Comparison of ENCODE assay signal across 25 cellular contexts in the genomic region with DNA sequence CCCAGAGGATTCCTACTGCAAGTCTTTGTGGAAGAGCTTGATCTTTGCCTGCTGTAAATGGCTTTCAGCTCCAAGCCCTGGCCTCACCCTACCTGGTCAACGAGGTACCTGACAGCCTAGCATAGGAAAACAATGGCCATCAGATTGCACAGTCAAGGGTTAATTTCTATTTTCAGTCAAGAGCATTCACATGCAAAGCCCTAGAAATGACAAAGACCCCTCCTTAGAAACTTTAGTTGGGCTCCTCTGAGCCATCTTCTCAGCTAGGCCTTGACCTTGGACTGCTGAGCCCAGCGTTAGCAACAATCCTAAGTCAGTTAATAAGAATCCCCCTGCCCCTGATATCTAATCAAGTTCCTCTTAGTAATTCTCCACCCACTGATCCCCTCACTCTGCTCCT.
"Had no signal": no experiment of that assay in that cellular context is flagged by ENCODE, and none has a peak within 500 bp of the region (broad histone marks: within the 10 kb centered on the region; RNA-seq: fewer than 3 reads in every experiment).

No MANE protein-coding gene starts in this region.

- H3K36me3 ChIP-seq: ovary, thoracic aorta had no signal

- DNase-seq: activated CD4-positive, alpha-beta T cell treated with anti-CD3 and anti-CD28 coated beads for 4 hours; activated CD4-positive, alpha-beta T cell treated with anti-CD3 and anti-CD28 coated beads, Interleukin-2, amount 50 U/mL, for 4 hours; activated CD8-positive, alpha-beta memory T cell treated with anti-CD3 and anti-CD28 coated beads for 24 hours; activated effector memory CD4-positive, alpha-beta T cell treated with anti-CD3 and anti-CD28 coated beads, Interleukin-2, amount 50 U/mL, for 16 hours; activated naive CD4-positive, alpha-beta T cell treated with anti-CD3 and anti-CD28 coated beads for 36 hours; anterior cingulate cortex; dermis blood vessel endothelial cell; effector CD4-positive, alpha-beta T cell; glutamatergic neuron; islet precursor cell; naive B cell; nephron progenitor cell; ovary; sigmoid colon; small intestine; stimulated activated CD4-positive, alpha-beta T cell treated with anti-CD3 and anti-CD28 coated beads, Interleukin-4, amount 100 ng/mL, for 24 hours; T-helper 1 cell; upper lobe of right lung had no signal

- H3K27ac ChIP-seq: neutrophil, ovary, sigmoid colon, thoracic aorta, upper lobe of right lung had no signal

- H3K4me3 Mint-ChIP-seq: activated naive CD4-positive, alpha-beta T cell treated with anti-CD3 and anti-CD28 coated beads for 36 hours; mesothelial cell of epicardium; nephron progenitor cell; stimulated activated effector memory CD8-positive, alpha-beta T cell treated with anti-CD3 and anti-CD28 coated beads, Interleukin-12 subunit alpha, Interleukin-12 subunit beta, amount 100 ng/mL, for 72 hours; stimulated activated naive CD8-positive, alpha-beta T cell treated with anti-CD3 and anti-CD28 coated beads, Interleukin-15, Interleukin-2, amounts not matched to agents 100 ng/mL and 50 ng/mL, for 24 hours; T-helper 2 cell treated with Interferon-gamma antibody and Interleukin-4, amounts not matched to agents 5 μg/mL and 100 μg/mL, for 36 hours had no signal

- H3K4me1 ChIP-seq: upper lobe of right lung had no signal

- H3K9me3 Mint-ChIP-seq: activated naive CD4-positive, alpha-beta T cell treated with anti-CD3 and anti-CD28 coated beads for 36 hours; mesothelial cell of epicardium; naive B cell; stimulated activated effector memory CD8-positive, alpha-beta T cell treated with anti-CD3 and anti-CD28 coated beads, Interleukin-12 subunit alpha, Interleukin-12 subunit beta, amount 100 ng/mL, for 72 hours; stimulated activated naive CD8-positive, alpha-beta T cell treated with anti-CD3 and anti-CD28 coated beads, Interleukin-15, Interleukin-2, amounts not matched to agents 100 ng/mL and 50 ng/mL, for 24 hours; T-helper 2 cell treated with Interferon-gamma antibody and Interleukin-4, amounts not matched to agents 5 μg/mL and 100 μg/mL, for 36 hours had no signal

- H3K27me3 ChIP-seq: neutrophil, ovary, sigmoid colon, upper lobe of right lung had no signal

- H3K27ac Mint-ChIP-seq: activated naive CD4-positive, alpha-beta T cell treated with anti-CD3 and anti-CD28 coated beads for 36 hours; mesothelial cell of epicardium; nephron progenitor cell; progenitor cell of endocrine pancreas; stimulated activated naive CD8-positive, alpha-beta T cell treated with anti-CD3 and anti-CD28 coated beads, Interleukin-15, Interleukin-2, amounts not matched to agents 100 ng/mL and 50 ng/mL, for 24 hours; T-helper 2 cell treated with Interferon-gamma antibody and Interleukin-4, amounts not matched to agents 5 μg/mL and 100 μg/mL, for 36 hours had no signal

- H3K9me3 ChIP-seq: neutrophil, ovary, sigmoid colon, thoracic aorta, upper lobe of right lung had no signal

- H3K27me3 Mint-ChIP-seq: naive B cell; progenitor cell of endocrine pancreas; stimulated activated naive CD8-positive, alpha-beta T cell treated with anti-CD3 and anti-CD28 coated beads, Interleukin-15, Interleukin-2, amounts not matched to agents 100 ng/mL and 50 ng/mL, for 24 hours had no signal

- ATAC-seq: stimulated activated effector memory CD8-positive, alpha-beta T cell treated with anti-CD3 and anti-CD28 coated beads, Interleukin-12 subunit alpha, Interleukin-12 subunit beta, amount 100 ng/mL, for 72 hours; upper lobe of right lung had no signal

- H3K4me3 ChIP-seq: ovary, sigmoid colon, thoracic aorta, upper lobe of right lung had no signal
